8 cellular contexts compared by ENCODE assay signal in the genomic region with DNA sequence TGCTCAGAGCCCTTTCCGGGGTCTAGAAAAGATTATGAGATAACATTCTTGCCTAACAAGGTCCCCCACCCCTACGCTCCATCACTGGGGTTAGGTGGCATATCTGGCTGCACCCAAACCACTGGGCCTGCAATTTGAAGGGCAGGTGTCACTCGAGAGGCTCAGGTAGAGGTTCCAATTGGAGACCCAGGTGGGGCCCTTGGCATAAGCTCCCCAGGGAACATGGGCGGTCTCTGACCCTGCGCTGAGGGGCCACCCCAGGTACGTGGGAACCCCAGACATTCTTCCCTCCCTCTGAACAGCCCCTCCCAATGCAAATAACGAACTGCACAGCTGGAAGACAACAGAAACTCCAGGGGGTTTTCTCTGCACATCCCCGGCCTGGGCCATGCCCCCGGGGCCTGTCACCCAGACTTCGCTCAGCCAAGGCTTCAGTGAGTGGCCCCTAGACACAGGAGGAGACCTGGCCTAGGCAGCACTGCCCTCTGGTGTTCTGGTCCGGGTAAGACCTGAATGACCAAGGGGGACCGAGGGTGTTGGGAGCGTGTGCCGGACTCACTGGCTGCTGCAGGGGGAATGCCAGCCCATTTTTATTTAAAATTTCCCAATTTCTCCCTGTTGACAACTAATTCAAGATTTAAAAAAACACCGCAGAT. TPM values are rescaled to one million over a fixed set of nuclear protein-coding genes. Genes with fewer than 3 reads are reported as not detected.
DNase-seq lines count a peak whose midpoint lies in the region; ATAC-seq and TF ChIP-seq lines count a peak whose summit lies in the region.

No MANE protein-coding gene starts in this region.

- H3K9me3 ChIP-seq in CD4-positive, alpha-beta memory T cell (ENCODE audit: control insufficient read depth in 1 of 2, low read length in 2 of 2) = no peaks in the 10 kb centered on the region
- H3K9me3 ChIP-seq in ascending aorta (no peaks in the 10 kb centered on the region), spleen (no peaks in the 10 kb centered on the region)

- H3K27me3 ChIP-seq in CD4-positive, alpha-beta memory T cell (ENCODE audit: insufficient read depth, low read length) = no peaks in the 10 kb centered on the region
- H3K27me3 ChIP-seq in ascending aorta (no peaks in the 10 kb centered on the region), spleen (replicated peaks in 1 of 7) (no peaks in the 10 kb centered on the region)

- no peaks in the 10 kb centered on the region for H3K27me3 Mint-ChIP-seq in CD4-positive, alpha-beta memory T cell

- H3K36me3 ChIP-seq in CD4-positive, alpha-beta memory T cell (ENCODE audit: insufficient read depth, low read length) = peaks cover 4% of the 10 kb centered on the region
- peaks cover 50 to 66% of the 10 kb centered on the region in 2 donors for H3K36me3 ChIP-seq in ascending aorta
- H3K36me3 ChIP-seq in spleen = peaks cover 0 to 97% (median 72%) of the 10 kb centered on the region in 6 donors

- TF ChIP-seq CTCF in ascending aorta (IDR thresholded peaks at IDR 0.05) (peak; percentile 78 to 90 (median 80)), spleen (IDR thresholded peaks at IDR 0.05 in 8 of 11, conservative IDR thresholded peaks at IDR 0.05 in 3 of 11) (peak in 9 of 11 experiments; percentile 39 to 67 (median 54))

- H3K4me3 Mint-ChIP-seq in CD4-positive, alpha-beta memory T cell = no peak overlapping the region

- DNase-seq in CD4-positive, alpha-beta memory T cell = peak in 4 of 5 donors; percentile 33 to 46 (median 36)
- DNase-seq in RPMI8226 = peak; percentile 29
- peak in 1 of 2 donors; percentile 84 for DNase-seq in ascending aorta (ENCODE audit: low spot score in 2 of 2)
- peak; percentile 69 for DNase-seq in hepatic stellate cell (ENCODE audit: low spot score)
- DNase-seq in spleen = peak; percentile 81
- DNase-seq in NK-92 (lab: John Stamatoyannopoulos, UW; ENCODE audit: unreplicated experiment) = no peak

- CTCF ChIA-PET in CD4-positive, alpha-beta memory T cell (lab: Charles Lee; ENCODE audit: partially characterized antibody) = interaction anchor here (0.7 to 6.8 kb wide), 9 partner anchors 10 to 281 kb away, joined by 3 to 46 read pairs (median 6); a partner anchor contains a TSS

- POLR2A ChIA-PET in CD4-positive, alpha-beta memory T cell (lab: Charles Lee; ENCODE audit: partially characterized antibody) = interaction anchor here (1.0 kb wide), 1 partner anchor 113 kb away, joined by 3 read pairs; no protein-coding TSS in a partner anchor

- TF ChIP-seq POLR2A in spleen (IDR thresholded peaks at IDR 0.05) = no peak

- peaks cover 7% of the 10 kb centered on the region for H3K4me1 ChIP-seq in CD4-positive, alpha-beta memory T cell (ENCODE audit: insufficient read depth, low read length)
- H3K4me1 ChIP-seq in ascending aorta (peaks cover 12 to 38% of the 10 kb centered on the region in 2 donors), spleen (peaks cover 0 to 45% (median 18%) of the 10 kb centered on the region in 6 donors)

- peak overlapping the region in 1 of 7 donors; percentile 42 for H3K27ac Mint-ChIP-seq in CD4-positive, alpha-beta memory T cell

- H3K4me3 ChIP-seq in CD4-positive, alpha-beta memory T cell (ENCODE audit: low read length in 2 of 2) = no peak overlapping the region
- no peak overlapping the region for H3K4me3 ChIP-seq in ascending aorta
- H3K4me3 ChIP-seq in spleen = no peak overlapping the region

- H3K9me3 Mint-ChIP-seq in CD4-positive, alpha-beta memory T cell = no peaks in the 10 kb centered on the region

- intact Hi-C loops in CD4-positive, alpha-beta memory T cell (cut with micrococcal nuclease) = loop anchor here (1.0 kb wide), 2 partner anchors 80 to 112 kb away; no protein-coding TSS in a partner anchor
- intact Hi-C loops in ascending aorta (cut with DNase I) = loop anchor here (1.0 to 5.0 kb wide), 3 partner anchors 80 to 280 kb away; no protein-coding TSS in a partner anchor
- intact Hi-C loops in spleen (cut with DNase I; ENCODE audit: low total_unique reads) = loop anchor here (5.0 kb wide), 1 partner anchor 80 kb away; no protein-coding TSS in a partner anchor

- H3K36me3 Mint-ChIP-seq in CD4-positive, alpha-beta memory T cell = peaks cover 7 to 39% of the 10 kb centered on the region in 2 donors

- peaks cover 6 to 12% (median 9%) of the 10 kb centered on the region in 4 donors for H3K4me1 Mint-ChIP-seq in CD4-positive, alpha-beta memory T cell

- H3K27ac ChIP-seq in CD4-positive, alpha-beta memory T cell (ENCODE audit: low read depth, low read length) = no peak overlapping the region
- H3K27ac ChIP-seq in ascending aorta (peak overlapping the region; percentile 25 to 93), spleen (no peak overlapping the region)

- 73 to 86% (median 80%) methylated on average over 14 to 15 of the region's 15 CpGs for WGBS in spleen, 5 donors

- peak; percentile 61 for ATAC-seq in HG02759 (IDR thresholded peaks at IDR 0.05; ENCODE audit: unreplicated experiment)
- ATAC-seq in HG03442 (IDR thresholded peaks at IDR 0.05; ENCODE audit: unreplicated experiment) = no peak

RNA-seq across cellular contexts. Expression of a gene that starts 47.5 kb away (rescaled TPM):
- 10 to 100 TPM; 43.1 to 49.1 TPM for total RNA-seq in CD4-positive, alpha-beta memory T cell
- polyA plus RNA-seq in CD4-positive, alpha-beta memory T cell = 100 to 1,000 TPM; 147 to 212 TPM
- 452 TPM for total RNA-seq in ascending aorta
- total RNA-seq in spleen = 100 to 1,000 TPM in 3 of 7 donors, 10 to 100 TPM in 4; 62.0 to 122 (median 93.6) TPM
- 100 to 1,000 TPM in 2 of 3 donors, 10 to 100 TPM in 1; 65.8 to 157 (median 107) TPM for polyA plus RNA-seq in spleen

Comparison
In these comparisons a context has a peak if more than half of its experiments do, and no peak if none do; other contexts are left out.
1. H3K27ac ChIP-seq: peak in ascending aorta (2 of 2); none in CD4-positive, alpha-beta memory T cell (single experiment) and spleen (0 of 8).